ENCODE assay signal across 15 cellular contexts in genomic region chr3:4524423-4524769, GRCh38. TPM values are rescaled to one million over a fixed set of nuclear protein-coding genes. Genes with fewer than 3 reads are reported as not detected.
DNase-seq lines count a peak whose midpoint lies in the region; ATAC-seq, FAIRE-seq and TF ChIP-seq lines count a peak whose summit lies in the region.
"Had no signal": no experiment of that assay in that cellular context is flagged by ENCODE, and none has a peak within 500 bp of the region (broad histone marks: within the 10 kb centered on the region; RNA-seq: fewer than 3 reads in every experiment).

No MANE protein-coding gene starts in this region.

- TF ChIP-seq CTCF in dorsolateral prefrontal cortex (IDR thresholded peaks at IDR 0.05 in 54 of 56, conservative IDR thresholded peaks at IDR 0.05 in 2 of 56; ENCODE audit: low read depth in 1 of 56, partially characterized antibody in 56 of 56) = no peak

- H3K27me3 ChIP-seq in dorsolateral prefrontal cortex = no peaks in the 10 kb centered on the region
- H3K27me3 ChIP-seq: thyroid gland had no signal

- DNase-seq in Daoy (ENCODE audit: low read depth) (peak; percentile 25), NCI-H446 treated with DMSO at 0.1 percent for 48 hours (lab: John Stamatoyannopoulos, UW) (peak; percentile 19), dorsolateral prefrontal cortex (peak in 4 of 10 donors; percentile 17 to 71 (median 48)), left colon (peak in 1 of 2 donors; percentile 42), GM12891 (ENCODE audit: insufficient read length, low spot score) (no peak), NCI-H82 treated with DMSO at 0.1 percent for 48 hours (lab: John Stamatoyannopoulos, UW; ENCODE audit: unreplicated experiment) (no peak), NCI-H1417 treated with DMSO at 0.1 percent for 48 hours (lab: John Stamatoyannopoulos, UW) (no peak)
- DNase-seq: activated naive CD4-positive, alpha-beta T cell; CD8-positive, alpha-beta T cell; cerebellar nuclear complex; Kasumi-1; thyroid gland had no signal

- no peak for FAIRE-seq in GM12891 (lab: Jason Lieb, UNC)
- FAIRE-seq: RCC 7860, TTC549 had no signal

- peak overlapping the region in 43 of 59 donors; percentile 5 to 84 (median 61) for H3K27ac ChIP-seq in dorsolateral prefrontal cortex

- intact Hi-C loops in dorsolateral prefrontal cortex (cut with DNase I) = no loop called here
- intact Hi-C loops in left colon (cut with DNase I, micrococcal nuclease) = no loop called here

- H3K4me3 ChIP-seq in dorsolateral prefrontal cortex = no peak overlapping the region
- H3K4me3 ChIP-seq: thyroid gland had no signal

- ATAC-seq in left colon = peak; percentile 56
- ATAC-seq in HG03159 (IDR thresholded peaks at IDR 0.05; ENCODE audit: unreplicated experiment) = no peak
- ATAC-seq: CD8-positive, alpha-beta T cell had no signal

- no peak for TF ChIP-seq POLR2A in GM12891 (IDR thresholded peaks at IDR 0.05; ENCODE audit: low read depth, low read length)

TF ChIP-seq in GM12891, 5 proteins besides CTCF, POLR2A, EP300 and RAD21:
- TF ChIP-seq TAF1 (IDR thresholded peaks at IDR 0.05; ENCODE audit: low read depth, low read length) (no peak), SPI1 (IDR thresholded peaks at IDR 0.05; ENCODE audit: low read depth, low read length) (no peak), POLR2AphosphoS5 (IDR thresholded peaks at IDR 0.05; ENCODE audit: low read depth, low read length) (no peak), PAX5 (IDR thresholded peaks at IDR 0.05; ENCODE audit: insufficient read depth, low read length, severe bottlenecking) (no peak), POU2F2 (IDR thresholded peaks at IDR 0.05; ENCODE audit: low read depth, low read length) (no peak)

RNA-seq across cellular contexts. Expression of gene ITPR1, which starts 31.2 kb away (rescaled TPM):
- total RNA-seq in Daoy (2014; rRNA removed; shearing (Covaris generic)) = 9.8 and 26.0 TPM in 2 replicates
- total RNA-seq in dorsolateral prefrontal cortex = 100 to 1,000 TPM in 119 of 120 experiments, 10 to 100 TPM in 1; 93.6 to 417 (median 307) TPM
- total RNA-seq in left colon = 10 to 100 TPM in 1 of 2 donors, 1 to 10 TPM in 1; 8.9 to 21.2 TPM
- 11.5 TPM for polyA plus RNA-seq in GM12891 (2012; ENCODE audit: low read depth, missing spikeins)

RNA-seq across cellular contexts. Expression of gene SUMF1, which starts 57.3 kb away (rescaled TPM):
- 11.0 and 17.8 TPM in 2 replicates for total RNA-seq in Daoy (2014; rRNA removed; shearing (Covaris generic))
- 10 to 100 TPM; 12.4 to 26.6 (median 17.6) TPM for total RNA-seq in dorsolateral prefrontal cortex
- total RNA-seq in left colon = 10 to 100 TPM; 35.1 to 39.3 TPM
- 6.8 TPM for polyA plus RNA-seq in GM12891 (2012; ENCODE audit: low read depth, missing spikeins)

Comparison
In these comparisons a context has a peak if more than half of its experiments do, and no peak if none do; other contexts are left out.
1. DNase-seq: peak in Daoy (single experiment) and NCI-H446 treated with DMSO at 0.1 percent for 48 hours (single experiment); none in GM12891 (single experiment), NCI-H82 treated with DMSO at 0.1 percent for 48 hours (single experiment) and NCI-H1417 treated with DMSO at 0.1 percent for 48 hours (single experiment).